ENCODE assay signal across 8 cellular contexts in the genomic region with DNA sequence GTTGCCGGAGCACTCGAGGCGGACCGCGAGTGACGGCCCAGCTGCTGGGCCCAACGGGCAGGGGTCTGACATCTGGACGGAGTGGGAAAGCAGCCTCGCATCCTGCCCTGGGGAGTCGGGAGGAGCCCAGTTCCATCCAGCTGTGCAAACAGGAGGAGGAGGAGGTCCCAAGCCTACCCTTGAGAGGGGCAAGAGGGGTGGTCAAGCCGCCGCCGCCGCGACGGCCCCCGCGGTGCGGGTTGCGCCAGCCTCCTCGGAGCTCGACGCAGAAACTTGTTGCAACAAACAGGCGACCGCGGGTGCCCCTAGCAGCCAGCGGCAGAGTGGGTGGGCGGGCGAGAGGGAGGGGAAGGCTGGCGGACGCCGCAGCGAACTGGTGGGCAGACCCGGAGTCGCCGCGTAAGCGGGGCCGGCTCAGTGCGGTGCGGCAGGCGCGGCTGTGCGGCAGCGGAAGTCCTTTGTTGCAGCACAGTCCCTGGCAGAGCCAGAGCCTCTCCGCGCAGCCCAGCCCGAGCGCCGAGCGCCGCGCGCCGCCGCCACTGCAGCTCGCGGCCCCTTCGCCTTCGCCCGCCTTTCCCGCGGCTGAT.
DNase-seq lines count a peak whose midpoint lies in the region; ATAC-seq and TF ChIP-seq lines count a peak whose summit lies in the region.

A gene with protein sequence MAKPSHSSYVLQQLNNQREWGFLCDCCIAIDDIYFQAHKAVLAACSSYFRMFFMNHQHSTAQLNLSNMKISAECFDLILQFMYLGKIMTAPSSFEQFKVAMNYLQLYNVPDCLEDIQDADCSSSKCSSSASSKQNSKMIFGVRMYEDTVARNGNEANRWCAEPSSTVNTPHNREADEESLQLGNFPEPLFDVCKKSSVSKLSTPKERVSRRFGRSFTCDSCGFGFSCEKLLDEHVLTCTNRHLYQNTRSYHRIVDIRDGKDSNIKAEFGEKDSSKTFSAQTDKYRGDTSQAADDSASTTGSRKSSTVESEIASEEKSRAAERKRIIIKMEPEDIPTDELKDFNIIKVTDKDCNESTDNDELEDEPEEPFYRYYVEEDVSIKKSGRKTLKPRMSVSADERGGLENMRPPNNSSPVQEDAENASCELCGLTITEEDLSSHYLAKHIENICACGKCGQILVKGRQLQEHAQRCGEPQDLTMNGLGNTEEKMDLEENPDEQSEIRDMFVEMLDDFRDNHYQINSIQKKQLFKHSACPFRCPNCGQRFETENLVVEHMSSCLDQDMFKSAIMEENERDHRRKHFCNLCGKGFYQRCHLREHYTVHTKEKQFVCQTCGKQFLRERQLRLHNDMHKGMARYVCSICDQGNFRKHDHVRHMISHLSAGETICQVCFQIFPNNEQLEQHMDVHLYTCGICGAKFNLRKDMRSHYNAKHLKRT (plus strand): TSS at position 461 of the 587 bp plus-strand sequence. CDS start 16,735 bp downstream, outside the sequence.

- peak; percentile 67 for DNase-seq in COLO829 (ENCODE audit: low spot score)
- DNase-seq in Kasumi-1 (lab: John Stamatoyannopoulos, UW): peak; percentile 53 to 60
- DNase-seq in RWPE2 (ENCODE audit: low spot score): peak; percentile 91
- peak; percentile 82 for DNase-seq in activated T-helper 9 cell treated with anti-CD3 and anti-CD28 coated beads, Interleukin-2, amount 50 U/mL, for 16 hours (ENCODE audit: low read depth)
- DNase-seq in fibroblast of pulmonary artery (ENCODE audit: low read depth): peak; percentile 88
- peak; percentile 90 for DNase-seq in stimulated activated naive CD4-positive, alpha-beta T cell treated with Interleukin-2 at 50 U/mL for 16 hours (lab: John Stamatoyannopoulos, UW)

- peak within 1 kb of the TSS; percentile 84 to 100 (median 99) for H3K27ac Mint-ChIP-seq in nephron

- TF ChIP-seq CTCF in RWPE2 (IDR thresholded peaks at IDR 0.05; ENCODE audit: poor library complexity, severe bottlenecking) (no peak), fibroblast of pulmonary artery (IDR thresholded peaks at IDR 0.05; ENCODE audit: low read length, missing control alignments) (no peak), nephron (IDR thresholded peaks at IDR 0.05; ENCODE audit: unreplicated experiment in 3 of 3) (no peak)

- no peaks in the 10 kb centered on the region for H3K9me3 Mint-ChIP-seq in nephron

- no peaks in the 10 kb centered on the region for H3K27me3 ChIP-seq in RWPE2 (ENCODE audit: insufficient read depth, poor library complexity, severe bottlenecking)

- no peaks in the 10 kb centered on the region for H3K36me3 Mint-ChIP-seq in nephron (ENCODE audit: low read depth)

- peak within 1 kb of the TSS; percentile 81 for H3K4me3 ChIP-seq in RWPE2 (ENCODE audit: severe bottlenecking)
- H3K4me3 ChIP-seq in fibroblast of pulmonary artery (replicated peaks; ENCODE audit: low read depth, low read length): peak within 1 kb of the TSS; percentile 76

- peaks cover 48% of the 10 kb centered on the region for H3K4me1 ChIP-seq in RWPE2 (ENCODE audit: insufficient read depth, poor library complexity, severe bottlenecking)

- H3K27me3 Mint-ChIP-seq in nephron (ENCODE audit: low read depth): no peaks in the 10 kb centered on the region

- H3K27ac ChIP-seq in RWPE2 (ENCODE audit: poor library complexity, severe bottlenecking): peak within 1 kb of the TSS; percentile 97

- ATAC-seq in GM21528 (IDR thresholded peaks at IDR 0.05; ENCODE audit: low FRiP score, unreplicated experiment): peak; percentile 31
- ATAC-seq in RWPE2 (ENCODE audit: low read depth): peak; percentile 58

- peaks cover 56% of the 10 kb centered on the region for H3K4me1 Mint-ChIP-seq in nephron

- H3K36me3 ChIP-seq in RWPE2 (ENCODE audit: low read depth): peaks cover 7% of the 10 kb centered on the region

- H3K9me3 ChIP-seq in RWPE2 (ENCODE audit: severe bottlenecking): no peaks in the 10 kb centered on the region

- peak within 1 kb of the TSS; percentile 86 to 96 (median 90) for H3K4me3 Mint-ChIP-seq in nephron

Comparison
In these comparisons a context has a peak if more than half of its experiments do, and no peak if none do; other contexts are left out.
1. Peak in every context shown above with its lines: DNase-seq, ATAC-seq, H3K4me3 ChIP-seq and H3K27ac ChIP-seq.